In genomic region chr3:46677096-46677702, GRCh38 we compare ENCODE assay signal across 22 cellular contexts. TPM values are rescaled to one million over a fixed set of nuclear protein-coding genes. Genes with fewer than 3 reads are reported as not detected.
DNase-seq lines count a peak whose midpoint lies in the region; ATAC-seq and TF ChIP-seq lines count a peak whose summit lies in the region.
"Had no signal": no experiment of that assay in that cellular context is flagged by ENCODE, and none has a peak within 500 bp of the region (broad histone marks: within the 10 kb centered on the region; RNA-seq: fewer than 3 reads in every experiment).

No MANE protein-coding gene starts in this region.

- no peak overlapping the region for H3K27ac Mint-ChIP-seq in CD14-positive monocyte
- H3K27ac Mint-ChIP-seq: activated naive CD4-positive, alpha-beta T cell treated with anti-CD3 and anti-CD28 coated beads for 36 hours; endodermal cell; progenitor cell of endocrine pancreas; T-cell had no signal

- no peaks in the 10 kb centered on the region for H3K9me2 ChIP-seq in Karpas-422 (replicated peaks; ENCODE audit: insufficient read depth, low read length)

- H3K4me3 Mint-ChIP-seq in CD14-positive monocyte: no peak overlapping the region
- H3K4me3 Mint-ChIP-seq: activated naive CD4-positive, alpha-beta T cell treated with anti-CD3 and anti-CD28 coated beads for 36 hours; CD4-positive, alpha-beta memory T cell; endodermal cell; T-cell had no signal

- H3K4me1 Mint-ChIP-seq in CD14-positive monocyte: peaks cover 10% of the 10 kb centered on the region
- H3K4me1 Mint-ChIP-seq: CD4-positive, alpha-beta memory T cell; endodermal cell; T-cell had no signal

- peak overlapping the region; percentile 67 for H3K18ac ChIP-seq in neuronal stem cell (ENCODE audit: low read length)

- intact Hi-C loops in adrenal gland (cut with DNase I): no loop called here
- intact Hi-C loops in right cardiac atrium (cut with DNase I): no loop called here
- intact Hi-C loops in vagina (cut with DNase I): no loop called here
- intact Hi-C loops in CD14-positive monocyte (cut with micrococcal nuclease): no loop called here

- DNase-seq in EH (ENCODE audit: low read depth): peak; percentile 36
- DNase-seq in adrenal gland: peak in 5 of 7 donors; percentile 36 to 63 (median 44)
- peak; percentile 78 to 91 (median 88) for DNase-seq in right cardiac atrium
- DNase-seq in neuronal stem cell (ENCODE audit: low spot score): no peak
- no peak for DNase-seq in vagina (ENCODE audit: extremely low spot score in 2 of 2)
- DNase-seq in Karpas-422: no peak
- no peak for DNase-seq in CD14-positive monocyte (ENCODE audit: low spot score)
- DNase-seq: ACHN; activated naive CD4-positive, alpha-beta T cell treated with anti-CD3 and anti-CD28 coated beads for 36 hours; activated T-cell treated with anti-CD3 and anti-CD28 coated beads for 4 hours; CD4-positive, alpha-beta memory T cell; endodermal cell; foreskin fibroblast; MG63; NCI-H1694 treated with DMSO at 0.1 percent for 48 hours; NCI-H345; RPMI8226; T-cell; tibial artery had no signal

- no peak overlapping the region for H4K8ac ChIP-seq in neuronal stem cell (ENCODE audit: low read depth, low read length)

- no peak overlapping the region for H3K4ac ChIP-seq in neuronal stem cell (ENCODE audit: low read length)

- no peaks in the 10 kb centered on the region for H3K27me3 Mint-ChIP-seq in CD14-positive monocyte (ENCODE audit: low read depth in 3 of 3)
- H3K27me3 Mint-ChIP-seq: CD4-positive, alpha-beta memory T cell; T-cell had no signal

- H3K4me2 ChIP-seq in neuronal stem cell (ENCODE audit: insufficient read depth, low read length, poor library complexity, severe bottlenecking): no peak overlapping the region
- no peak overlapping the region for H3K4me2 ChIP-seq in Karpas-422 (ENCODE audit: low read depth, low read length, poor library complexity, severe bottlenecking)

- H4K20me1 ChIP-seq in Karpas-422 (ENCODE audit: insufficient read depth, low read depth, low read length): no peaks in the 10 kb centered on the region

- H3K14ac ChIP-seq in neuronal stem cell (ENCODE audit: low read length): peak overlapping the region; percentile 40

- H3K9me3 Mint-ChIP-seq in CD14-positive monocyte: peaks cover 0 to 2% (median 0%) of the 10 kb centered on the region in 7 donors
- H3K9me3 Mint-ChIP-seq: activated naive CD4-positive, alpha-beta T cell treated with anti-CD3 and anti-CD28 coated beads for 36 hours; CD4-positive, alpha-beta memory T cell; endodermal cell had no signal

- H3K79me1 ChIP-seq in neuronal stem cell (ENCODE audit: low read depth, low read length): peaks cover 2% of the 10 kb centered on the region

- H3K9ac ChIP-seq in neuronal stem cell (ENCODE audit: low read depth, low read length, poor library complexity): no peak overlapping the region
- no peak overlapping the region for H3K9ac ChIP-seq in Karpas-422 (ENCODE audit: low read length)

- H2AFZ ChIP-seq in neuronal stem cell (ENCODE audit: low read length) (peak overlapping the region; percentile 35), Karpas-422 (ENCODE audit: low read length) (no peak overlapping the region)

- ATAC-seq in right cardiac atrium: peak; percentile 64 to 80
- ATAC-seq in GM18519 (IDR thresholded peaks at IDR 0.05; ENCODE audit: low FRiP score, unreplicated experiment): no peak
- ATAC-seq: T-cell had no signal

- no peaks in the 10 kb centered on the region for H3K9me3 ChIP-seq in adrenal gland (replicated peaks in 1 of 3)
- H3K9me3 ChIP-seq in right cardiac atrium (ENCODE audit: control insufficient read depth, low read length): no peaks in the 10 kb centered on the region
- no peaks in the 10 kb centered on the region for H3K9me3 ChIP-seq in neuronal stem cell (replicated peaks in 1 of 2; ENCODE audit: control insufficient read depth in 2 of 2, insufficient read depth in 1 of 2, low read depth in 1 of 2, low read length in 2 of 2)
- H3K9me3 ChIP-seq in vagina: no peaks in the 10 kb centered on the region
- H3K9me3 ChIP-seq in Karpas-422 (ENCODE audit: low read length): no peaks in the 10 kb centered on the region
- H3K9me3 ChIP-seq: ascending aorta, MG63, tibial artery had no signal

- no peak overlapping the region for H2BK120ac ChIP-seq in neuronal stem cell (ENCODE audit: low read depth, low read length)

- H3K4me3 ChIP-seq in adrenal gland (no peak overlapping the region), right cardiac atrium (ENCODE audit: low read length) (no peak overlapping the region), neuronal stem cell (ENCODE audit: low read length in 2 of 2) (no peak overlapping the region), vagina (no peak overlapping the region), Karpas-422 (ENCODE audit: low read length) (no peak overlapping the region)
- H3K4me3 ChIP-seq: ascending aorta, MG63, tibial artery had no signal

- WGBS in adrenal gland, 4 donors: 71 to 86% (median 77%) methylated on average over 5 to 9 of the region's 9 CpGs
- WGBS in right cardiac atrium: 49% methylated on average over 9 of the region's 9 CpGs
- WGBS in neuronal stem cell (ENCODE audit: extremely low coverage in 2 of 2, insufficient read length in 2 of 2, insufficient replicate concordance in 1 of 2), 2 donors: no CpG with 5 or more reads among the region's 9 CpGs

- H3K27ac ChIP-seq in adrenal gland: peak overlapping the region in 1 of 5 donors; percentile 40
- no peak overlapping the region for H3K27ac ChIP-seq in right cardiac atrium (ENCODE audit: low read length)
- H3K27ac ChIP-seq in neuronal stem cell (replicated peaks; ENCODE audit: low read length): no peak overlapping the region
- H3K27ac ChIP-seq in vagina: no peak overlapping the region
- no peak overlapping the region for H3K27ac ChIP-seq in Karpas-422 (ENCODE audit: low read length)
- H3K27ac ChIP-seq: ascending aorta, tibial artery had no signal

- H3K36me3 Mint-ChIP-seq in CD14-positive monocyte: no peaks in the 10 kb centered on the region

- no peak overlapping the region for H2BK5ac ChIP-seq in neuronal stem cell (ENCODE audit: low read length)

- H2AK5ac ChIP-seq in neuronal stem cell (ENCODE audit: low read depth, low read length): peak overlapping the region; percentile 66

- TF ChIP-seq CTCF in adrenal gland (IDR thresholded peaks at IDR 0.05): no peak
- no peak for TF ChIP-seq CTCF in vagina (IDR thresholded peaks at IDR 0.05)
- no peak for TF ChIP-seq CTCF in CD14-positive monocyte (IDR thresholded peaks at IDR 0.05)

- no peaks in the 10 kb centered on the region for H3K4me1 ChIP-seq in adrenal gland (replicated peaks in 1 of 2)
- no peaks in the 10 kb centered on the region for H3K4me1 ChIP-seq in right cardiac atrium (ENCODE audit: control insufficient read depth, insufficient read depth, low read length)
- peaks cover 0 to 18% of the 10 kb centered on the region in 2 donors for H3K4me1 ChIP-seq in neuronal stem cell (ENCODE audit: control insufficient read depth in 2 of 2, insufficient read depth in 1 of 2, low read depth in 1 of 2, low read length in 2 of 2)
- H3K4me1 ChIP-seq in vagina: no peaks in the 10 kb centered on the region
- no peaks in the 10 kb centered on the region for H3K4me1 ChIP-seq in Karpas-422 (ENCODE audit: low read length)
- H3K4me1 ChIP-seq: ascending aorta, tibial artery had no signal

- no peak overlapping the region for H4K91ac ChIP-seq in neuronal stem cell (ENCODE audit: low read depth, low read length, poor library complexity)

- H3K23ac ChIP-seq in neuronal stem cell (ENCODE audit: low read depth, low read length, poor library complexity): peak overlapping the region; percentile 83

- H3K27me3 ChIP-seq in adrenal gland (no peaks in the 10 kb centered on the region), right cardiac atrium (ENCODE audit: control insufficient read depth, insufficient read depth) (no peaks in the 10 kb centered on the region), neuronal stem cell (ENCODE audit: control insufficient read depth in 3 of 3, insufficient read depth in 3 of 3, low read depth in 1 of 3, low read length in 3 of 3) (no peaks in the 10 kb centered on the region), vagina (no peaks in the 10 kb centered on the region), Karpas-422 (ENCODE audit: low read length) (no peaks in the 10 kb centered on the region)
- H3K27me3 ChIP-seq: ascending aorta, MG63, tibial artery had no signal

- peak overlapping the region; percentile 42 for H2BK12ac ChIP-seq in neuronal stem cell (ENCODE audit: low read length)

- no peaks in the 10 kb centered on the region for H3K79me2 ChIP-seq in Karpas-422 (ENCODE audit: low read length)

- TF ChIP-seq POLR2A in adrenal gland (IDR thresholded peaks at IDR 0.05) (no peak), vagina (IDR thresholded peaks at IDR 0.05) (no peak)

- no peak overlapping the region for H2BK15ac ChIP-seq in neuronal stem cell (ENCODE audit: low read length)

- H3K36me3 ChIP-seq in adrenal gland (replicated peaks in 1 of 2) (no peaks in the 10 kb centered on the region), neuronal stem cell (replicated peaks in 1 of 2; ENCODE audit: control insufficient read depth in 2 of 2, insufficient read depth in 2 of 2, low read length in 2 of 2) (no peaks in the 10 kb centered on the region), vagina (peaks cover 0 to 7% of the 10 kb centered on the region in 2 donors), Karpas-422 (ENCODE audit: insufficient read depth, low read length) (no peaks in the 10 kb centered on the region)
- H3K36me3 ChIP-seq: MG63 had no signal

RNA-seq across cellular contexts. Expression of gene ALS2CL, which starts 16.3 kb away (rescaled TPM):
- total RNA-seq in adrenal gland (10 to 100 TPM in 4 of 8 donors, 1 to 10 TPM in 4; 2.6 to 15.6 (median 10.1) TPM), right cardiac atrium (10 to 100 TPM; 16.1 to 33.1 (median 19.0) TPM), vagina (134 TPM)
- polyA plus RNA-seq in adrenal gland (10 to 100 TPM in 2 of 3 donors, 1 to 10 TPM in 1; 1.5 to 48.3 (median 36.8) TPM), right cardiac atrium (18.8 TPM), CD14-positive monocyte (under 1 TPM; 0.38 to 0.55 TPM)
- polyA plus RNA-seq in neuronal stem cell (2013, experiment 1 of 2): 0.78 TPM
- polyA plus RNA-seq in neuronal stem cell (2013, experiment 2 of 2): 0.60 TPM
- total RNA-seq in Karpas-422 (2014; rRNA removed; shearing (Covaris generic); ENCODE audit: low replicate concordance): not detected in 2 replicates

RNA-seq across cellular contexts. Expression of gene TMIE, which starts 24.0 kb away (rescaled TPM):
- total RNA-seq in adrenal gland: 1 to 10 TPM in 5 of 8 donors, under 1 TPM in 3; 0.30 to 2.6 (median 1.2) TPM
- 10 to 100 TPM in 1 of 3 donors, 1 to 10 TPM in 2; 4.1 to 21.4 (median 5.4) TPM for polyA plus RNA-seq in adrenal gland
- total RNA-seq in right cardiac atrium: under 1 TPM; 0.40 to 0.76 (median 0.65) TPM
- polyA plus RNA-seq in right cardiac atrium: 0.95 TPM
- 0.26 TPM for polyA plus RNA-seq in neuronal stem cell (2013, experiment 1 of 2)
- polyA plus RNA-seq in neuronal stem cell (2013, experiment 2 of 2): 0.30 TPM
- 0.74 TPM for total RNA-seq in vagina
- not detected in 2 replicates for total RNA-seq in Karpas-422 (2014; rRNA removed; shearing (Covaris generic); ENCODE audit: low replicate concordance)
- not detected for polyA plus RNA-seq in CD14-positive monocyte

RNA-seq across cellular contexts. Expression of gene PRSS50, which starts 40.5 kb away (rescaled TPM):
- total RNA-seq in adrenal gland (under 1 TPM in 4 of 8 donors, not detected in 4; 0.07 to 0.30 (median 0.12) TPM), right cardiac atrium (under 1 TPM in 2 of 4 donors, not detected in 2; 0.12 to 0.31 TPM), vagina (not detected)
- polyA plus RNA-seq in adrenal gland (1 to 10 TPM in 1 of 3 donors, under 1 TPM in 2; 0.20 to 1.9 (median 0.61) TPM), right cardiac atrium (0.14 TPM), CD14-positive monocyte (not detected)
- polyA plus RNA-seq in neuronal stem cell (2013, experiment 1 of 2): 0.64 TPM
- 0.57 TPM for polyA plus RNA-seq in neuronal stem cell (2013, experiment 2 of 2)
- not detected in 2 replicates for total RNA-seq in Karpas-422 (2014; rRNA removed; shearing (Covaris generic); ENCODE audit: low replicate concordance)
- total RNA-seq: activated naive CD4-positive, alpha-beta T cell treated with anti-CD3 and anti-CD28 coated beads for 36 hours; ascending aorta; CD4-positive, alpha-beta memory T cell; T-cell had no signal
- polyA plus RNA-seq: CD4-positive, alpha-beta memory T cell had no signal

Comparison
In these comparisons a context has a peak if more than half of its experiments do, and no peak if none do; other contexts are left out.
1. DNase-seq: peak in EH (single experiment), adrenal gland (5 of 7) and right cardiac atrium (3 of 3); none in neuronal stem cell (single experiment), vagina (0 of 2), Karpas-422 (single experiment) and CD14-positive monocyte (single experiment).